In the genomic region with DNA sequence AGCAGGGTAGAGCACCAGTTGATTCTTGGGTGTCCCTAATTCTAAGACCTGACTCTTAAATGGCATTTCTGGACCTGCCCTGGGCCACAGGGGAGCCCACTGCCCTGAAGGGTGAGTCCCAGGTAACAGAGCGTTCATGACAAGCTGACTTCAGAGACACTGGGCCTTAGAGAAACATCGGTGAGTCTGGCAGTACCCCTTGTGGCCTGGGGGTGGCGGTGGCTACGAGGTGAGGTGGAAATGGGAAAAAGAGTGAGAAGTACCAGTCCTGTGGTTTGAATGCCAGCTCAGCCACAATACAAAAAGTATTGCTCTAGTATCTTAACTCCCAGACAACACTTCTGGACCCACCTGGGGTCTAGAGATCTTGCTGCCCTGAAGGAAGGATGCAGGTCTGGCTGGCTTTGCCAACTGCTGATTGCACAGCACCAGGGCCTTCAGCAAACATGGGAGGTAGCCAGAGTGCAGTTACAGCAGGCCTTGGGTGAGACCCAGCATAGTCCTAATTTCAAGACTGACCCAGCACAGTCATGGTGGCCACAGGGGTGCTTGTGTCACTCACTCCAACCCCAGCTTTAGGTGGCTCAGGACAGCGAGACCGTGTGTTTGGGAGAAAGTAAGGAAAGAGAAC, we compare ENCODE assay signal across 8 cellular contexts. TPM values are rescaled to one million over a fixed set of nuclear protein-coding genes. Genes with fewer than 3 reads are reported as not detected.
DNase-seq lines count a peak whose midpoint lies in the region; ATAC-seq and TF ChIP-seq lines count a peak whose summit lies in the region.

No MANE protein-coding gene starts in this region.

- H3K4me3 Mint-ChIP-seq in nephron progenitor cell: no peak overlapping the region

- TF ChIP-seq CTCF in GM12864 (IDR thresholded peaks at IDR 0.05; ENCODE audit: low read depth, low read length, missing control alignments) (peak; percentile 92), nephron progenitor cell (IDR thresholded peaks at IDR 0.05) (peak; percentile 55), upper lobe of right lung (IDR thresholded peaks at IDR 0.05) (peak; percentile 63)

- H3K9me3 ChIP-seq in upper lobe of right lung: no peaks in the 10 kb centered on the region

- peak; percentile 92 for ATAC-seq in upper lobe of right lung

- peak; percentile 53 for DNase-seq in GM12864 (ENCODE audit: low read depth)
- DNase-seq in H7: peak; percentile 69
- peak; percentile 37 for DNase-seq in LoVo (ENCODE audit: low spot score)
- DNase-seq in activated CD4-positive, alpha-beta T cell treated with anti-CD3 and anti-CD28 coated beads for 48 hours: peak; percentile 81
- peak; percentile 58 for DNase-seq in effector CD4-positive, alpha-beta T cell
- peak; percentile 47 for DNase-seq in nephron progenitor cell
- DNase-seq in upper lobe of right lung: peak; percentile 76
- no peak for DNase-seq in putamen (ENCODE audit: low spot score)

- H3K36me3 ChIP-seq in H7 (replicated peaks; ENCODE audit: control insufficient read depth, insufficient read depth, low read length): no peaks in the 10 kb centered on the region
- no peaks in the 10 kb centered on the region for H3K36me3 ChIP-seq in upper lobe of right lung

- H3K36me3 Mint-ChIP-seq in nephron progenitor cell (ENCODE audit: low read depth): peaks cover 26% of the 10 kb centered on the region

- intact Hi-C loops in upper lobe of right lung (cut with DNase I): no loop called here

- H3K4me3 ChIP-seq in GM12864 (ENCODE audit: low read depth, low read length): no peak overlapping the region
- no peak overlapping the region for H3K4me3 ChIP-seq in H7 (ENCODE audit: insufficient read depth, low read depth, low read length)
- no peak overlapping the region for H3K4me3 ChIP-seq in upper lobe of right lung

- H3K27me3 Mint-ChIP-seq in nephron progenitor cell (ENCODE audit: low read depth, poor library complexity): no peaks in the 10 kb centered on the region

- H3K27me3 ChIP-seq in H7 (ENCODE audit: control insufficient read depth, insufficient read depth, low read length) (no peaks in the 10 kb centered on the region), upper lobe of right lung (no peaks in the 10 kb centered on the region)

- H3K4me1 ChIP-seq in upper lobe of right lung: peaks cover 43% of the 10 kb centered on the region

- H3K27ac ChIP-seq in upper lobe of right lung: peak overlapping the region; percentile 39

- peaks cover 8% of the 10 kb centered on the region for H3K9me3 Mint-ChIP-seq in nephron progenitor cell

- peak overlapping the region; percentile 89 for H3K27ac Mint-ChIP-seq in nephron progenitor cell

- H3K4me1 Mint-ChIP-seq in nephron progenitor cell: peaks cover 11% of the 10 kb centered on the region

RNA-seq across cellular contexts. Expression of a gene that starts 44.5 kb away (rescaled TPM):
- 48.6 and 66.6 TPM in 2 replicates for total RNA-seq in H7 (2014; rRNA removed; shearing (Covaris generic))
- 112 TPM for total RNA-seq in upper lobe of right lung
